Comparison of ENCODE assay signal across 8 cellular contexts in the genomic region with DNA sequence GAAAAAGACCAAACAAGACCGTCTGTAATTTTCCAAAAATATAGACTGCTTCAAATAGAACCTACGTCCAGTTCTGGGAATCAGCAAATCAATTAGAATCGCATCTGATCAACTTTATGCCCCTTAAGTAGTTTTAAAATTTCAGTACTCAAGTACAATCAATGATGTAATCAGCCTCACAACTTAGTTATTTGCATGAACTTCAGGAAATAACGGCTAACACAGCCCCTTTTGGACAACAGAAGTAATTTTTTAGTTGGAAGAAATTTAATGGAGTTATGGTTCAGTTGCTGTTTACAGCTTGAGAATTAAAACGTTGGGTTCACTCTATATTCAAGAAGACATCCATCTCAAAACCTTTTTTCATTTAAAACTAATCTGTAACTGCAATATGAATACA.
DNase-seq lines count a peak whose midpoint lies in the region; ATAC-seq and TF ChIP-seq lines count a peak whose summit lies in the region.

No MANE protein-coding gene starts in this region.

- peaks cover 14% of the 10 kb centered on the region; the same call in 1 of the 2 replicates for H3K4me1 ChIP-seq in ES-I3 (ENCODE audit: insufficient read depth, low read length)
- H3K4me1 ChIP-seq in NT2/D1 (ENCODE audit: insufficient read depth, insufficient read length): no peaks in the 10 kb centered on the region
- peaks cover 16 to 38% of the 10 kb centered on the region in 2 donors for H3K4me1 ChIP-seq in mucosa of rectum (ENCODE audit: control insufficient read depth in 2 of 2, insufficient read depth in 2 of 2, low read length in 2 of 2)

- H3K27me3 ChIP-seq in NT2/D1 (ENCODE audit: insufficient read depth, insufficient read length): no peaks in the 10 kb centered on the region
- no peaks in the 10 kb centered on the region for H3K27me3 ChIP-seq in mucosa of rectum (ENCODE audit: control insufficient read depth in 2 of 2, insufficient read depth in 2 of 2, low read length in 2 of 2)

- H3K36me3 ChIP-seq in ES-I3 (ENCODE audit: insufficient read depth, low read length): no peaks in the 10 kb centered on the region
- H3K36me3 ChIP-seq in NT2/D1 (ENCODE audit: insufficient read depth, insufficient read length, low read length): no peaks in the 10 kb centered on the region
- H3K36me3 ChIP-seq in mucosa of rectum (ENCODE audit: control insufficient read depth in 2 of 2, insufficient read depth in 2 of 2, low read length in 2 of 2): no peaks in the 10 kb centered on the region

- H3K9me3 ChIP-seq in ES-I3 (ENCODE audit: control insufficient read depth, insufficient read depth, low read length) (no peaks in the 10 kb centered on the region), NT2/D1 (ENCODE audit: insufficient read depth, low read length) (no peaks in the 10 kb centered on the region), mucosa of rectum (ENCODE audit: control insufficient read depth in 2 of 2, low read length in 2 of 2) (no peaks in the 10 kb centered on the region)

- H3K4me3 ChIP-seq in NT2/D1 (ENCODE audit: insufficient read length, low read depth) (peak overlapping the region; percentile 53), choroid plexus epithelial cell (ENCODE audit: low read depth, low read length) (peak overlapping the region; percentile 78), mucosa of rectum (ENCODE audit: low read length in 2 of 2) (peak overlapping the region; percentile 79 to 94)

- H3K27ac ChIP-seq in mucosa of rectum (ENCODE audit: low read depth in 2 of 2, low read length in 2 of 2): peak overlapping the region; percentile 93 to 95

- no peak for TF ChIP-seq CTCF in choroid plexus epithelial cell (conservative IDR thresholded peaks at IDR 0.05; ENCODE audit: low read depth, low read length)

- DNase-seq in NT2/D1 (ENCODE audit: low read depth, low spot score) (no peak), choroid plexus epithelial cell (ENCODE audit: low read depth) (peak; percentile 58), NCI-H345 (lab: John Stamatoyannopoulos, UW) (no peak)
- DNase-seq in stimulated activated CD4-positive, alpha-beta T cell treated with anti-CD3 and anti-CD28 coated beads, Interleukin-12 subunit alpha, Interleukin-12 subunit beta, amount 100 ng/mL, for 4 hours: no peak

- peak overlapping the region; percentile 96 for H3K9ac ChIP-seq in ES-I3 (ENCODE audit: low read depth, low read length)
- peak overlapping the region; percentile 39 for H3K9ac ChIP-seq in NT2/D1 (ENCODE audit: insufficient read length, low read depth)
- peak overlapping the region; percentile 85 to 87 for H3K9ac ChIP-seq in mucosa of rectum (ENCODE audit: low read depth in 1 of 2, low read length in 2 of 2)

- ATAC-seq in GM19452 (IDR thresholded peaks at IDR 0.05; ENCODE audit: unreplicated experiment): no peak
- no peak for ATAC-seq in GM21515 (IDR thresholded peaks at IDR 0.05; ENCODE audit: unreplicated experiment)

Comparison
In these comparisons a context has a peak if more than half of its experiments do, and no peak if none do; other contexts are left out.
1. H3K9ac ChIP-seq: peak in every context shown above with its lines; median percentile 96 in ES-I3; 86 in mucosa of rectum; 39 in NT2/D1.